In genomic region chr15:41773332-41773728, GRCh38 we compare ENCODE assay signal across 8 cellular contexts. TPM values are rescaled to one million over a fixed set of nuclear protein-coding genes. Genes with fewer than 3 reads are reported as not detected.
DNase-seq lines count a peak whose midpoint lies in the region; ATAC-seq and TF ChIP-seq lines count a peak whose summit lies in the region.

No MANE protein-coding gene starts in this region.

- H4K20me1 ChIP-seq in mammary epithelial cell (ENCODE audit: insufficient read depth, low read length) = no peaks in the 10 kb centered on the region

- peak overlapping the region; percentile 68 for H3K4me2 ChIP-seq in mammary epithelial cell (ENCODE audit: insufficient read depth, low read depth, low read length)

- BruUV-seq in mammary epithelial cell (replicated peaks; lab: Mats Ljungman, UMichigan) = no TSS peak

- H3K27me3 ChIP-seq in HUES6 (ENCODE audit: control insufficient read depth, insufficient read depth, low read length) (no peaks in the 10 kb centered on the region), mammary epithelial cell (ENCODE audit: insufficient read depth, low read length) (no peaks in the 10 kb centered on the region)

- ATAC-seq in naive thymus-derived CD8-positive, alpha-beta T cell = no peak
- ATAC-seq in HG03039 (IDR thresholded peaks at IDR 0.05; ENCODE audit: unreplicated experiment) (no peak), HG02938 (IDR thresholded peaks at IDR 0.05; ENCODE audit: unreplicated experiment) (no peak), GM19397 (IDR thresholded peaks at IDR 0.05; ENCODE audit: unreplicated experiment) (no peak)

- TF ChIP-seq CTCF in AG04449 (IDR thresholded peaks at IDR 0.05; ENCODE audit: insufficient read depth, low read length, missing control alignments) (no peak), mammary epithelial cell (conservative IDR thresholded peaks at IDR 0.05 in 1 of 2, IDR thresholded peaks at IDR 0.05 in 1 of 2; ENCODE audit: extremely low read depth in 1 of 2, insufficient read depth in 1 of 2, low read depth in 1 of 2, low read length in 2 of 2) (no peak)

- no peaks in the 10 kb centered on the region for H3K9me3 Mint-ChIP-seq in naive thymus-derived CD8-positive, alpha-beta T cell

- H3K27ac ChIP-seq in HUES6 (ENCODE audit: low read depth, low read length) (peak overlapping the region; percentile 60; the same call in 1 of the 2 replicates), mammary epithelial cell (ENCODE audit: insufficient read depth, low read depth, low read length) (peak overlapping the region; percentile 89)

- no peak for DNase-seq in AG04449 (ENCODE audit: low read depth, low spot score)
- no peak for DNase-seq in mammary epithelial cell
- no peak for DNase-seq in naive thymus-derived CD8-positive, alpha-beta T cell
- DNase-seq in cerebellar cortex (ENCODE audit: low spot score) = no peak

- POLR2A ChIA-PET in AG04449 (lab: Yijun Ruan, JAX) = interaction anchor here (0.6 to 2.5 kb wide), 5 partner anchors 17 to 374 kb away, joined by 3 to 16 read pairs (median 3); partner anchors contain the start of gene RPAP1
- POLR2A ChIA-PET in naive thymus-derived CD8-positive, alpha-beta T cell (lab: Charles Lee) = interaction anchor here (0.7 to 3.7 kb wide), 14 partner anchors 17 to 178 kb away, joined by 3 to 37 read pairs (median 4); partner anchors contain the start of genes JMJD7 and MGA

- intact Hi-C loops in mammary epithelial cell (cut with micrococcal nuclease) = loop anchor here (5.0 to 10.0 kb wide), 2 partner anchors 169 to 214 kb away; no protein-coding TSS in a partner anchor

- peaks cover 28 to 56% (median 52%) of the 10 kb centered on the region in 4 donors for H3K4me1 Mint-ChIP-seq in naive thymus-derived CD8-positive, alpha-beta T cell

- no peak overlapping the region for H2AFZ ChIP-seq in mammary epithelial cell (ENCODE audit: low read depth, low read length)

- peaks cover 38% of the 10 kb centered on the region for H3K79me2 ChIP-seq in mammary epithelial cell (ENCODE audit: insufficient read depth, low read length)

- H3K4me3 ChIP-seq in AG04449 (ENCODE audit: low read depth, low read length) = peak overlapping the region; percentile 90
- H3K4me3 ChIP-seq in HUES6 (ENCODE audit: low read depth, low read length) = peak overlapping the region; percentile 59
- H3K4me3 ChIP-seq in mammary epithelial cell (replicated peaks in 1 of 3; ENCODE audit: insufficient read depth in 1 of 3, low read depth in 2 of 3, low read length in 3 of 3) = no peak overlapping the region

- H3K27me3 Mint-ChIP-seq in naive thymus-derived CD8-positive, alpha-beta T cell = no peaks in the 10 kb centered on the region

- 74% methylated on average over 5 of the region's 5 CpGs for WGBS in mammary epithelial cell (ENCODE audit: low coverage, missing lambda C conversion rate)

- CTCF ChIA-PET in AG04449 (lab: Yijun Ruan, JAX) (interaction anchor here (0.8 to 19.6 kb wide), 37 partner anchors 7 to 311 kb away, joined by 3 to 756 read pairs (median 5); no protein-coding TSS in a partner anchor), mammary epithelial cell (lab: Charles Lee; ENCODE audit: low non-redundant PET) (interaction anchor here (0.6 to 2.8 kb wide), 13 partner anchors 26 to 434 kb away, joined by 3 to 32 read pairs (median 4); partner anchors contain the start of gene JMJD7)

- no peaks in the 10 kb centered on the region for H3K9me3 ChIP-seq in HUES6 (ENCODE audit: control insufficient read depth, insufficient read depth, low read depth, low read length)
- no peaks in the 10 kb centered on the region for H3K9me3 ChIP-seq in mammary epithelial cell (replicated peaks; ENCODE audit: insufficient read depth, low read length)

- in situ Hi-C loops in mammary epithelial cell (cut with MboI; ENCODE audit: low sequenced_read_pairs in 2 of 2) = loop anchor here in 1 of 2 donors (5.0 to 25.0 kb wide), 2 partner anchors 34 to 311 kb away; no protein-coding TSS in a partner anchor

- peaks cover 0 to 15% (median 2%) of the 10 kb centered on the region in 3 donors for H3K36me3 Mint-ChIP-seq in naive thymus-derived CD8-positive, alpha-beta T cell

- H3K36me3 ChIP-seq in HUES6 (ENCODE audit: control insufficient read depth, insufficient read depth, low read length) (peaks cover 3% of the 10 kb centered on the region; the same call in 1 of the 2 replicates), mammary epithelial cell (ENCODE audit: insufficient read depth, low read length) (no peaks in the 10 kb centered on the region)

- peaks cover 28% of the 10 kb centered on the region for H3K4me1 ChIP-seq in HUES6 (ENCODE audit: control insufficient read depth, insufficient read depth, low read length)
- H3K4me1 ChIP-seq in mammary epithelial cell (ENCODE audit: insufficient read depth, low read length) = peaks cover 32% of the 10 kb centered on the region

- H3K9ac ChIP-seq in HUES6 (ENCODE audit: low read length) (peak overlapping the region; percentile 93), mammary epithelial cell (ENCODE audit: insufficient read depth, low read length) (no peak overlapping the region)

- dilution Hi-C loops in mammary epithelial cell (cut with HindIII; ENCODE audit: low sequenced_read_pairs) = loop anchor here (5.0 kb wide), 1 partner anchor 36 kb away; no protein-coding TSS in a partner anchor

- H3K4me3 Mint-ChIP-seq in naive thymus-derived CD8-positive, alpha-beta T cell = peak overlapping the region; percentile 90 to 99 (median 96)

- peak overlapping the region in 9 of 10 donors; percentile 86 to 97 (median 96) for H3K27ac Mint-ChIP-seq in naive thymus-derived CD8-positive, alpha-beta T cell

RNA-seq across cellular contexts. Expression of gene MAPKBP1, which starts 1.0 kb away (rescaled TPM):
- total RNA-seq in mammary epithelial cell = 100 to 1,000 TPM in 1 of 2 donors, 10 to 100 TPM in 1; 41.3 to 109 TPM
- 13.2 TPM for polyA plus RNA-seq in mammary epithelial cell
- 128 TPM for polyA minus RNA-seq in mammary epithelial cell
- 10 to 100 TPM; 36.0 to 39.8 TPM for total RNA-seq in naive thymus-derived CD8-positive, alpha-beta T cell
- polyA plus RNA-seq in naive thymus-derived CD8-positive, alpha-beta T cell = 1 to 10 TPM; 1.5 to 4.0 (median 2.4) TPM

RNA-seq across cellular contexts. Expression of gene JMJD7, which starts 54.6 kb away (rescaled TPM):
- 10 to 100 TPM in 1 of 2 donors, 1 to 10 TPM in 1; 5.8 to 22.3 TPM for total RNA-seq in mammary epithelial cell
- polyA plus RNA-seq in mammary epithelial cell = 21.5 TPM
- polyA minus RNA-seq in mammary epithelial cell = 6.9 TPM
- 10 to 100 TPM; 60.2 to 81.4 TPM for total RNA-seq in naive thymus-derived CD8-positive, alpha-beta T cell
- polyA plus RNA-seq in naive thymus-derived CD8-positive, alpha-beta T cell = 10 to 100 TPM; 19.1 to 22.6 (median 20.8) TPM

Comparison
In these comparisons a context has a peak if more than half of its experiments do, and no peak if none do; other contexts are left out.
1. H3K4me3 ChIP-seq: peak in AG04449 (single experiment) and HUES6 (single experiment); none in mammary epithelial cell (0 of 3).